In genomic region chr12:57369202-57369601, GRCh38 we compare ENCODE assay signal across 1 cellular context.
TF ChIP-seq lines count a peak whose summit lies in the region.

No MANE protein-coding gene starts in this region.

TF ChIP-seq in GM23338, 12 proteins besides CTCF, POLR2A, EP300 and RAD21 (continued from another document):
- TF ChIP-seq ZNF462 (CRISPR knock-in tag; IDR thresholded peaks at IDR 0.05), result no peak
- TF ChIP-seq STAT1 (IDR thresholded peaks at IDR 0.05; ENCODE audit: unreplicated experiment), result no peak
- no peak for TF ChIP-seq ZNF331 (CRISPR knock-in tag; IDR thresholded peaks at IDR 0.05; ENCODE audit: low read depth)
- TF ChIP-seq ETS1 (IDR thresholded peaks at IDR 0.05), result no peak
- no peak for TF ChIP-seq ZNF114 (CRISPR knock-in tag; IDR thresholded peaks at IDR 0.05)
- no peak for TF ChIP-seq EZH2 (IDR thresholded peaks at IDR 0.05; ENCODE audit: low read depth, unreplicated experiment)
